ENCODE assay signal across 1 cellular context in the genomic region with DNA sequence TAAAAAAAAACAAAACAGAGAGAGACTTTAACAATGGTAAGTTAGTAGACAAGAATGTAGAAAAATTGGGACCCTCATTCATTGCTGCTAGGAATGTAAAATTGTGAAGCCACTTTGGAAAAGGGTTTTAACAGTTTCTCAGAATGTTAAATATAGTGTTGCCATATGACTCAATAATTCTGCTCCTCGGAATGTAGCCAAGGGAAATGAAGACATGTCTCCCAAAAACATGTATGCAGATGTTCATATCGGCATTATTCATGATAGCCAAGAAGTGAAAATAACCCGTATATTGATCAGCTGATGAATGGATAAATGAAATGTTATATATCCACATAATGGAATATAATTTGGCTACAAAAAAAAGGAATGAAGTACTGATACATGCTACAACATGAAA.
TF ChIP-seq lines count a peak whose summit lies in the region.

No MANE protein-coding gene starts in this region.

TF ChIP-seq in HepG2, 621 proteins besides CTCF, POLR2A, EP300 and RAD21 (continued from another document):
- TF ChIP-seq, protein P1, sequence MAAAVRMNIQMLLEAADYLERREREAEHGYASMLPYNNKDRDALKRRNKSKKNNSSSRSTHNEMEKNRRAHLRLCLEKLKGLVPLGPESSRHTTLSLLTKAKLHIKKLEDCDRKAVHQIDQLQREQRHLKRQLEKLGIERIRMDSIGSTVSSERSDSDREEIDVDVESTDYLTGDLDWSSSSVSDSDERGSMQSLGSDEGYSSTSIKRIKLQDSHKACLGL (CRISPR knock-in tag; IDR thresholded peaks at IDR 0.05), result no peak
- no peak for TF ChIP-seq ZNF235 (CRISPR knock-in tag; IDR thresholded peaks at IDR 0.05; ENCODE audit: borderline replicate concordance)
- TF ChIP-seq ZNF577 (CRISPR knock-in tag; IDR thresholded peaks at IDR 0.05; ENCODE audit: borderline replicate concordance, low read depth), result no peak
- TF ChIP-seq SMAD3 (CRISPR knock-in tag; IDR thresholded peaks at IDR 0.05), result no peak
- no peak for TF ChIP-seq PLRG1 (conservative IDR thresholded peaks at IDR 0.05)
- TF ChIP-seq, protein P2, sequence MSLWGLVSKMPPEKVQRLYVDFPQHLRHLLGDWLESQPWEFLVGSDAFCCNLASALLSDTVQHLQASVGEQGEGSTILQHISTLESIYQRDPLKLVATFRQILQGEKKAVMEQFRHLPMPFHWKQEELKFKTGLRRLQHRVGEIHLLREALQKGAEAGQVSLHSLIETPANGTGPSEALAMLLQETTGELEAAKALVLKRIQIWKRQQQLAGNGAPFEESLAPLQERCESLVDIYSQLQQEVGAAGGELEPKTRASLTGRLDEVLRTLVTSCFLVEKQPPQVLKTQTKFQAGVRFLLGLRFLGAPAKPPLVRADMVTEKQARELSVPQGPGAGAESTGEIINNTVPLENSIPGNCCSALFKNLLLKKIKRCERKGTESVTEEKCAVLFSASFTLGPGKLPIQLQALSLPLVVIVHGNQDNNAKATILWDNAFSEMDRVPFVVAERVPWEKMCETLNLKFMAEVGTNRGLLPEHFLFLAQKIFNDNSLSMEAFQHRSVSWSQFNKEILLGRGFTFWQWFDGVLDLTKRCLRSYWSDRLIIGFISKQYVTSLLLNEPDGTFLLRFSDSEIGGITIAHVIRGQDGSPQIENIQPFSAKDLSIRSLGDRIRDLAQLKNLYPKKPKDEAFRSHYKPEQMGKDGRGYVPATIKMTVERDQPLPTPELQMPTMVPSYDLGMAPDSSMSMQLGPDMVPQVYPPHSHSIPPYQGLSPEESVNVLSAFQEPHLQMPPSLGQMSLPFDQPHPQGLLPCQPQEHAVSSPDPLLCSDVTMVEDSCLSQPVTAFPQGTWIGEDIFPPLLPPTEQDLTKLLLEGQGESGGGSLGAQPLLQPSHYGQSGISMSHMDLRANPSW (CRISPR knock-in tag; IDR thresholded peaks at IDR 0.05; ENCODE audit: borderline replicate concordance), result no peak
- TF ChIP-seq ZNF337 (CRISPR knock-in tag; IDR thresholded peaks at IDR 0.05; ENCODE audit: borderline replicate concordance, low read depth), result no peak
- no peak for TF ChIP-seq ZNF569 (CRISPR knock-in tag; IDR thresholded peaks at IDR 0.05; ENCODE audit: borderline replicate concordance)
- no peak for TF ChIP-seq SMARCE1 (IDR thresholded peaks at IDR 0.05; ENCODE audit: borderline replicate concordance)
- no peak for TF ChIP-seq KDM4B (CRISPR knock-in tag; IDR thresholded peaks at IDR 0.05)
- TF ChIP-seq, protein P3, sequence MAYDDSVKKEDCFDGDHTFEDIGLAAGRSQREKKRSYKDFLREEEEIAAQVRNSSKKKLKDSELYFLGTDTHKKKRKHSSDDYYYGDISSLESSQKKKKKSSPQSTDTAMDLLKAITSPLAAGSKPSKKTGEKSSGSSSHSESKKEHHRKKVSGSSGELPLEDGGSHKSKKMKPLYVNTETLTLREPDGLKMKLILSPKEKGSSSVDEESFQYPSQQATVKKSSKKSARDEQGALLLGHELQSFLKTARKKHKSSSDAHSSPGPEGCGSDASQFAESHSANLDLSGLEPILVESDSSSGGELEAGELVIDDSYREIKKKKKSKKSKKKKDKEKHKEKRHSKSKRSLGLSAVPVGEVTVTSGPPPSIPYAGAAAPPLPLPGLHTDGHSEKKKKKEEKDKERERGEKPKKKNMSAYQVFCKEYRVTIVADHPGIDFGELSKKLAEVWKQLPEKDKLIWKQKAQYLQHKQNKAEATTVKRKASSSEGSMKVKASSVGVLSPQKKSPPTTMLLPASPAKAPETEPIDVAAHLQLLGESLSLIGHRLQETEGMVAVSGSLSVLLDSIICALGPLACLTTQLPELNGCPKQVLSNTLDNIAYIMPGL (CRISPR knock-in tag; IDR thresholded peaks at IDR 0.05; ENCODE audit: borderline replicate concordance in 1 of 2, low read depth in 1 of 2), result no peak
- TF ChIP-seq, protein P4, sequence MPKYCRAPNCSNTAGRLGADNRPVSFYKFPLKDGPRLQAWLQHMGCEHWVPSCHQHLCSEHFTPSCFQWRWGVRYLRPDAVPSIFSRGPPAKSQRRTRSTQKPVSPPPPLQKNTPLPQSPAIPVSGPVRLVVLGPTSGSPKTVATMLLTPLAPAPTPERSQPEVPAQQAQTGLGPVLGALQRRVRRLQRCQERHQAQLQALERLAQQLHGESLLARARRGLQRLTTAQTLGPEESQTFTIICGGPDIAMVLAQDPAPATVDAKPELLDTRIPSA (CRISPR knock-in tag; IDR thresholded peaks at IDR 0.05; ENCODE audit: borderline replicate concordance), result no peak
- TF ChIP-seq, protein P5, sequence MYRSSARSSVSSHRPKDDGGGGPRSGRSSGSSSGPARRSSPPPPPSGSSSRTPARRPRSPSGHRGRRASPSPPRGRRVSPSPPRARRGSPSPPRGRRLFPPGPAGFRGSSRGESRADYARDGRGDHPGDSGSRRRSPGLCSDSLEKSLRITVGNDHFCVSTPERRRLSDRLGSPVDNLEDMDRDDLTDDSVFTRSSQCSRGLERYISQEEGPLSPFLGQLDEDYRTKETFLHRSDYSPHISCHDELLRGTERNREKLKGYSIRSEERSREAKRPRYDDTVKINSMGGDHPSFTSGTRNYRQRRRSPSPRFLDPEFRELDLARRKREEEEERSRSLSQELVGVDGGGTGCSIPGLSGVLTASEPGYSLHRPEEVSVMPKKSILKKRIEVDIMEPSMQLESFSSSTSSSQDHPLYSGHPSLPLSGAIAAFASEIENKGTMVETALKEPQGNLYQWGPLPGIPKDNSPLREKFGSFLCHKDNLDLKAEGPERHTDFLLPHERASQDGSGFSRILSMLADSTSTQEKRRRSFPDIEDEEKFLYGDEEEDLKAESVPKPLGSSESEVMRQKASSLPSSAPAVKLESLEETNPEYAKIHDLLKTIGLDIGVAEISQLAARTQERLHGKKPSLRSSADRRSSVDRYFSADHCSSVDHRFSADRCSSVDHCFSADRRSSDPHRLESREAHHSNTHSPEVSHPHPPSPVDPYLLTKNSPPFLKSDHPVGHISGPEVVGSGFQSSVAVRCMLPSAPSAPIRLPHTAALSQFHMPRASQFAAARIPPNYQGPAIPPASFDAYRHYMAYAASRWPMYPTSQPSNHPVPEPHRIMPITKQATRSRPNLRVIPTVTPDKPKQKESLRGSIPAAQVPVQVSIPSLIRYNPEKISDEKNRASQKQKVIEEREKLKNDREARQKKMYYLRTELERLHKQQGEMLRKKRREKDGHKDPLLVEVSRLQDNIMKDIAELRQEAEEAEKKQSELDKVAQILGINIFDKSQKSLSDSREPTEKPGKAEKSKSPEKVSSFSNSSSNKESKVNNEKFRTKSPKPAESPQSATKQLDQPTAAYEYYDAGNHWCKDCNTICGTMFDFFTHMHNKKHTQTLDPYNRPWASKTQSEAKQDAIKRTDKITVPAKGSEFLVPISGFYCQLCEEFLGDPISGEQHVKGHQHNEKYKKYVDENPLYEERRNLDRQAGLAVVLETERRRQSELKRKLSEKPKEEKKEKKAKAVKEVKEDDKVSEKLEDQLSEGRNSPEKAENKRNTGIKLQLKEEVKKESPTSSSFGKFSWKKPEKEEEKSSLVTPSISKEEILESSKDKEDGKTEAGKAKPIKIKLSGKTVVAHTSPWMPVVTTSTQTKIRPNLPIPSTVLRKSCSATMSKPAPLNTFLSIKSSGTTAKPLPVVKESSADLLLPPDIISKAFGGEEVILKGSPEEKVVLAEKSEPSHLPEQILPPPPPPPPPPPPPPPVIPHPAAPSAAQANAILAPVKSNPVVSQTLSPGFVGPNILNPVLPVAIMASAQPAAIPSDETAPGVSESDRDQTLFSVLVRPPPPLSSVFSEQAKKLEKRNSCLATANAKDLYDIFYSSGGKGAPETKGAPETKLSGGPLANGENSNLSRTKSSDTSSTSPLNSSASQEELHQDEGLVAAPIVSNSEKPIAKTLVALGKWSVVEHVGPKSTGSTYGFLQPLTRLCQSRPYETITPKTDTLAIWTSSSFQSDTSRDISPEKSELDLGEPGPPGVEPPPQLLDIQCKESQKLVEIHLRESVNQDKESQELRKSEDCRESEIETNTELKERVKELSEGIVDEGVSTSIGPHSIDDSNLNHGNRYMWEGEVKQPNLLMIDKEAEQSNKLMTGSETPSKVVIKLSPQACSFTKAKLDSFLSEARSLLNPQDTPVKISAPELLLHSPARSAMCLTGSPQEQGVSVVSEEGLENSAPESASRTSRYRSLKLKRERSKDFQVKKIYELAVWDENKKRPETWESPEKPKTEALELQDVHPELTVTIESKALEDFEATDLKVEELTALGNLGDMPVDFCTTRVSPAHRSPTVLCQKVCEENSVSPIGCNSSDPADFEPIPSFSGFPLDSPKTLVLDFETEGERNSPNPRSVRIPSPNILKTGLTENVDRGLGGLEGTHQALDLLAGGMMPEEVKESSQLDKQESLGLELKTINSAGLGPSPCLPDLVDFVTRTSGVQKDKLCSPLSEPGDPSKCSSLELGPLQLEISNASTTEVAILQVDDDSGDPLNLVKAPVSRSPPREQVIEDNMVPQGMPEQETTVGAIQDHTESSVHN (CRISPR knock-in tag; IDR thresholded peaks at IDR 0.05), result no peak
- no peak for TF ChIP-seq ISL2 (CRISPR knock-in tag; IDR thresholded peaks at IDR 0.05)
- TF ChIP-seq ZNF143 (CRISPR knock-in tag; IDR thresholded peaks at IDR 0.05), result no peak
- TF ChIP-seq DMAP1 (CRISPR knock-in tag; IDR thresholded peaks at IDR 0.05), result no peak
